In genomic region chr3:127350172-127351050, GRCh38 we compare ENCODE assay signal across 20 cellular contexts.
DNase-seq lines count a peak whose midpoint lies in the region; ATAC-seq and TF ChIP-seq lines count a peak whose summit lies in the region.
"Had no signal": no experiment of that assay in that cellular context is flagged by ENCODE, and none has a peak within 500 bp of the region (broad histone marks: within the 10 kb centered on the region; RNA-seq: fewer than 3 reads in every experiment).

No MANE protein-coding gene starts in this region.

- ATAC-seq in esophagus mucosa: peak; percentile 17
- ATAC-seq: HCT116, SK-N-SH treated with all-trans-retinoic acid at 6 μM for 48 hours had no signal

- H3K27ac ChIP-seq in right atrium auricular region (no peak overlapping the region), neuronal stem cell (replicated peaks; ENCODE audit: low read length) (no peak overlapping the region)
- H3K27ac ChIP-seq: KMS-11, SJCRH30 had no signal

- peak overlapping the region; percentile 31 for H2AFZ ChIP-seq in neuronal stem cell (ENCODE audit: low read length)

- H3K18ac ChIP-seq in neuronal stem cell (ENCODE audit: low read length): peak overlapping the region; percentile 49

- H3K14ac ChIP-seq in neuronal stem cell (ENCODE audit: low read length): peak overlapping the region; percentile 84

- H3K36me3 ChIP-seq in right atrium auricular region (no peaks in the 10 kb centered on the region), neuronal stem cell (replicated peaks in 1 of 2; ENCODE audit: control insufficient read depth in 2 of 2, insufficient read depth in 2 of 2, low read length in 2 of 2) (no peaks in the 10 kb centered on the region), BE2C (no peaks in the 10 kb centered on the region)
- H3K36me3 ChIP-seq: SJCRH30 had no signal

- peak overlapping the region; percentile 87 for H2BK15ac ChIP-seq in neuronal stem cell (ENCODE audit: low read length)

- no peak overlapping the region for H2BK5ac ChIP-seq in neuronal stem cell (ENCODE audit: low read length)

- peak overlapping the region; percentile 3 for H3K23ac ChIP-seq in neuronal stem cell (ENCODE audit: low read depth, low read length, poor library complexity)

- H3K4me1 ChIP-seq in right atrium auricular region (no peaks in the 10 kb centered on the region), neuronal stem cell (ENCODE audit: control insufficient read depth in 2 of 2, insufficient read depth in 1 of 2, low read depth in 1 of 2, low read length in 2 of 2) (peaks cover 3 to 13% of the 10 kb centered on the region in 2 donors), BE2C (no peaks in the 10 kb centered on the region)
- H3K4me1 ChIP-seq: SJCRH30 had no signal

- TF ChIP-seq CTCF in right atrium auricular region (IDR thresholded peaks at IDR 0.05) (no peak), BE2C (IDR thresholded peaks at IDR 0.05; ENCODE audit: low read depth, low read length) (no peak)

- no peaks in the 10 kb centered on the region for H3K79me1 ChIP-seq in neuronal stem cell (ENCODE audit: low read depth, low read length)

- H3K4me3 ChIP-seq in right atrium auricular region (no peak overlapping the region), neuronal stem cell (ENCODE audit: low read length in 2 of 2) (no peak overlapping the region), BE2C (ENCODE audit: low read depth, low read length) (no peak overlapping the region)
- H3K4me3 ChIP-seq: SJCRH30 had no signal

- no peak overlapping the region for H3K4ac ChIP-seq in neuronal stem cell (ENCODE audit: low read length)

- no peak overlapping the region for H4K8ac ChIP-seq in neuronal stem cell (ENCODE audit: low read depth, low read length)

- H2BK12ac ChIP-seq in neuronal stem cell (ENCODE audit: low read length): no peak overlapping the region

- no peak overlapping the region for H3K9ac ChIP-seq in neuronal stem cell (ENCODE audit: low read depth, low read length, poor library complexity)
- H3K9ac ChIP-seq: KMS-11 had no signal

- no CpG with 5 or more reads among the region's 28 CpGs for WGBS in neuronal stem cell (ENCODE audit: extremely low coverage in 2 of 2, insufficient read length in 2 of 2, insufficient replicate concordance in 1 of 2), 2 donors

- peak overlapping the region; percentile 8 for H2AK5ac ChIP-seq in neuronal stem cell (ENCODE audit: low read depth, low read length)

- H3K4me2 ChIP-seq in neuronal stem cell (ENCODE audit: insufficient read depth, low read length, poor library complexity, severe bottlenecking): no peak overlapping the region
- H3K4me2 ChIP-seq: KMS-11 had no signal

- DNase-seq in right atrium auricular region (ENCODE audit: low spot score): peak; percentile 47
- DNase-seq in cardiac septum (ENCODE audit: low spot score): no peak
- no peak for DNase-seq in neuronal stem cell (ENCODE audit: low spot score)
- DNase-seq in BE2C: no peak
- DNase-seq in NCI-H526 (lab: John Stamatoyannopoulos, UW): no peak
- DNase-seq in NOMO-1 treated with dmso at 0.1 percent for 144 hours (lab: John Stamatoyannopoulos, UW; ENCODE audit: unreplicated experiment): no peak
- no peak for DNase-seq in NCI-H2227 (lab: John Stamatoyannopoulos, UW; ENCODE audit: unreplicated experiment)
- DNase-seq: 8988T; ACHN; CD4-positive, alpha-beta T cell; MM.1S; NCI-H2029; NCI-H2227 treated with DMSO at 0.1 percent for 48 hours; NCI-H69; OCI-M1; SJCRH30 had no signal

- H3K9me3 ChIP-seq in right atrium auricular region: no peaks in the 10 kb centered on the region
- H3K9me3 ChIP-seq in neuronal stem cell (replicated peaks in 1 of 2; ENCODE audit: control insufficient read depth in 2 of 2, insufficient read depth in 1 of 2, low read depth in 1 of 2, low read length in 2 of 2): peaks cover 0 to 6% of the 10 kb centered on the region in 2 donors
- H3K9me3 ChIP-seq in BE2C: no peaks in the 10 kb centered on the region
- H3K9me3 ChIP-seq: SJCRH30 had no signal

- no peak overlapping the region for H4K91ac ChIP-seq in neuronal stem cell (ENCODE audit: low read depth, low read length, poor library complexity)

- H3K27me3 ChIP-seq in right atrium auricular region: no peaks in the 10 kb centered on the region
- H3K27me3 ChIP-seq in neuronal stem cell (ENCODE audit: control insufficient read depth in 3 of 3, insufficient read depth in 3 of 3, low read depth in 1 of 3, low read length in 3 of 3): no peaks in the 10 kb centered on the region
- no peaks in the 10 kb centered on the region for H3K27me3 ChIP-seq in BE2C
- H3K27me3 ChIP-seq: SJCRH30 had no signal

- intact Hi-C loops in cardiac septum (cut with DNase I): no loop called here

- H2BK120ac ChIP-seq in neuronal stem cell (ENCODE audit: low read depth, low read length): peak overlapping the region; percentile 21
